In genomic region chr1:228745497-228745896, GRCh38 we compare ENCODE assay signal across 19 cellular contexts.
"Had no signal": no experiment of that assay in that cellular context is flagged by ENCODE, and none has a peak within 500 bp of the region (broad histone marks: within the 10 kb centered on the region; RNA-seq: fewer than 3 reads in every experiment).

No MANE protein-coding gene starts in this region.

- H3K27ac ChIP-seq: HL-60, RWPE1 had no signal

- H3K4me3 ChIP-seq: MG63 had no signal

- H3K9me3 ChIP-seq: MG63, SK-N-SH had no signal

- H3K4me2 ChIP-seq: SK-N-SH had no signal

- DNase-seq: KBM-7, MG63, NCI-H1092, NCI-H1105 treated with DMSO at 0.1 percent for 48 hours, NCI-H1417 treated with DMSO at 0.1 percent for 48 hours, NCI-H187, NCI-H2029, NCI-H2081 treated with DMSO at 0.1 percent for 48 hours, NCI-H2171, NCI-H226, NCI-H446, NCI-H510A, NCI-H524 treated with DMSO at 0.1 percent for 48 hours, NCI-H69, NCI-H774, SHP77, SK-N-SH had no signal

- H3K9ac ChIP-seq: SK-N-SH had no signal

- H3K36me3 ChIP-seq: MG63 had no signal
